In the genomic region with DNA sequence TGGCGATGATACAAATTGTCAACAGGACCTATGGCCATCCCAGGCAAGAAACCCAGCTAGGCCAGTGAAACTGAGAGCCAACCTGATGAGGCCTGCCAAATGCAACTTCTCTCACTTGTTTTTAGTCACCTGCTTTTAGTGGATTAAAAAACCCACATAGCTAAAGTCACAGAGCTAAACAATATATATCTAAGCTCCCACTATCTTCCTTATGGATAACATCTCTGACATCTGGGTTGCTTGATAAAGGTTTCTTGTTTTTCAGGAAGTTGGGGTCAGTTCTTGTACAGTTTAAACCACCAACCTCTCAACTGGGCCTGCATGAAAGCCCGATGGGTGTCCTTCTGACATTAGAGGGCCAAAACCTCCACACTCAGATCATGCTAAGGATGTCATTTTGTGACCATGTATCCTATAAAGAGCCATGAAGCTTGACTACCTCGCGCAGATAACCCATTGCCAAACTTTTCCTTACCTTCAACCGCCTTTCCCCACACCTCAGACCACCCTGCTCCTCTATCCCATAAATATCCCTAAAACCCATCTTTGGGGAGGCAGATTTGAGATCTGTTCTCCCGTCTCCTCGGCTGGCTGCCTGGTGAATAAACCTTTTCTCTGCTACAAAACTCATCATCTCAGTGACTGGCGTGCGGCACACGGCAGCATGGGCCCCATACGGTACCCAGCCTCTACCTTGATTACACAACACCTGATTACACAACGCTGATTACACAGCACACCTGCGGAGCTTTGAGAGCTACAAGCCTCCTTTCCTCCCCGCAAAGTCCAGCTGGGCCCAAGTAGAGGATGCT, we compare ENCODE assay signal across 1 cellular context.
TF ChIP-seq lines count a peak whose summit lies in the region.

No MANE protein-coding gene starts in this region.

TF ChIP-seq in K562, 482 proteins besides CTCF, POLR2A, EP300 and RAD21 (continued from another document and continues in another):
- TF ChIP-seq, protein P1, sequence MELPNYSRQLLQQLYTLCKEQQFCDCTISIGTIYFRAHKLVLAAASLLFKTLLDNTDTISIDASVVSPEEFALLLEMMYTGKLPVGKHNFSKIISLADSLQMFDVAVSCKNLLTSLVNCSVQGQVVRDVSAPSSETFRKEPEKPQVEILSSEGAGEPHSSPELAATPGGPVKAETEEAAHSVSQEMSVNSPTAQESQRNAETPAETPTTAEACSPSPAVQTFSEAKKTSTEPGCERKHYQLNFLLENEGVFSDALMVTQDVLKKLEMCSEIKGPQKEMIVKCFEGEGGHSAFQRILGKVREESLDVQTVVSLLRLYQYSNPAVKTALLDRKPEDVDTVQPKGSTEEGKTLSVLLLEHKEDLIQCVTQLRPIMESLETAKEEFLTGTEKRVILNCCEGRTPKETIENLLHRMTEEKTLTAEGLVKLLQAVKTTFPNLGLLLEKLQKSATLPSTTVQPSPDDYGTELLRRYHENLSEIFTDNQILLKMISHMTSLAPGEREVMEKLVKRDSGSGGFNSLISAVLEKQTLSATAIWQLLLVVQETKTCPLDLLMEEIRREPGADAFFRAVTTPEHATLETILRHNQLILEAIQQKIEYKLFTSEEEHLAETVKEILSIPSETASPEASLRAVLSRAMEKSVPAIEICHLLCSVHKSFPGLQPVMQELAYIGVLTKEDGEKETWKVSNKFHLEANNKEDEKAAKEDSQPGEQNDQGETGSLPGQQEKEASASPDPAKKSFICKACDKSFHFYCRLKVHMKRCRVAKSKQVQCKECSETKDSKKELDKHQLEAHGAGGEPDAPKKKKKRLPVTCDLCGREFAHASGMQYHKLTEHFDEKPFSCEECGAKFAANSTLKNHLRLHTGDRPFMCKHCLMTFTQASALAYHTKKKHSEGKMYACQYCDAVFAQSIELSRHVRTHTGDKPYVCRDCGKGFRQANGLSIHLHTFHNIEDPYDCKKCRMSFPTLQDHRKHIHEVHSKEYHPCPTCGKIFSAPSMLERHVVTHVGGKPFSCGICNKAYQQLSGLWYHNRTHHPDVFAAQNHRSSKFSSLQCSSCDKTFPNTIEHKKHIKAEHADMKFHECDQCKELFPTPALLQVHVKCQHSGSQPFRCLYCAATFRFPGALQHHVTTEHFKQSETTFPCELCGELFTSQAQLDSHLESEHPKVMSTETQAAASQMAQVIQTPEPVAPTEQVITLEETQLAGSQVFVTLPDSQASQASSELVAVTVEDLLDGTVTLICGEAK (IDR thresholded peaks at IDR 0.05): no peak
- TF ChIP-seq, protein P1 (CRISPR knock-in tag; IDR thresholded peaks at IDR 0.05): 0 out of 2 replicates have a peak, but pooled peaks have one; percentile 7
- no peak for TF ChIP-seq ZNF785 (CRISPR knock-in tag; IDR thresholded peaks at IDR 0.05)
- TF ChIP-seq, protein P2, sequence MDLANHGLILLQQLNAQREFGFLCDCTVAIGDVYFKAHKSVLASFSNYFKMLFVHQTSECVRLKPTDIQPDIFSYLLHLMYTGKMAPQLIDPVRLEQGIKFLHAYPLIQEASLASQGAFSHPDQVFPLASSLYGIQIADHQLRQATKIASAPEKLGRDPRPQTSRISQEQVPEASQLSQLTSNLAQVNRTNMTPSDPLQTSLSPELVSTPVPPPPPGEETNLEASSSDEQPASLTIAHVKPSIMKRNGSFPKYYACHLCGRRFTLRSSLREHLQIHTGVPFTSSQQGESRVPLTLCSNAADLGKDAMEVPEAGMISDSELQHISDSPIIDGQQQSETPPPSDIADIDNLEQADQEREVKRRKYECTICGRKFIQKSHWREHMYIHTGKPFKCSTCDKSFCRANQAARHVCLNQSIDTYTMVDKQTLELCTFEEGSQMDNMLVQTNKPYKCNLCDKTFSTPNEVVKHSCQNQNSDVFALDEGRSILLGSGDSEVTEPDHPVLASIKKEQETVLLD (IDR thresholded peaks at IDR 0.05): 0 out of 2 replicates have a peak, but pooled peaks have one; percentile 9
- no peak for TF ChIP-seq SIN3B (IDR thresholded peaks at IDR 0.05; ENCODE audit: low read depth)
- TF ChIP-seq TCF7 (IDR thresholded peaks at IDR 0.05; ENCODE audit: borderline replicate concordance): no peak
- no peak for TF ChIP-seq TFAM (CRISPR knock-in tag; conservative IDR thresholded peaks at IDR 0.05)
- no peak for TF ChIP-seq TSC22D4 (tag; IDR thresholded peaks at IDR 0.05)
- TF ChIP-seq ZNF274 (IDR thresholded peaks at IDR 0.05; ENCODE audit: borderline replicate concordance, low read depth, low read length): no peak
- no peak for TF ChIP-seq SIRT6 (IDR thresholded peaks at IDR 0.05; ENCODE audit: low read depth, low read length)
- TF ChIP-seq RBM25 (IDR thresholded peaks at IDR 0.05; ENCODE audit: low read depth, low read length, severe bottlenecking): no peak
- no peak; the same call in 1 of the 2 replicates for TF ChIP-seq ZNF324 (CRISPR knock-in tag; IDR thresholded peaks at IDR 0.05)
- no peak for TF ChIP-seq ZC3H8 (IDR thresholded peaks at IDR 0.05)
- TF ChIP-seq, protein P3, sequence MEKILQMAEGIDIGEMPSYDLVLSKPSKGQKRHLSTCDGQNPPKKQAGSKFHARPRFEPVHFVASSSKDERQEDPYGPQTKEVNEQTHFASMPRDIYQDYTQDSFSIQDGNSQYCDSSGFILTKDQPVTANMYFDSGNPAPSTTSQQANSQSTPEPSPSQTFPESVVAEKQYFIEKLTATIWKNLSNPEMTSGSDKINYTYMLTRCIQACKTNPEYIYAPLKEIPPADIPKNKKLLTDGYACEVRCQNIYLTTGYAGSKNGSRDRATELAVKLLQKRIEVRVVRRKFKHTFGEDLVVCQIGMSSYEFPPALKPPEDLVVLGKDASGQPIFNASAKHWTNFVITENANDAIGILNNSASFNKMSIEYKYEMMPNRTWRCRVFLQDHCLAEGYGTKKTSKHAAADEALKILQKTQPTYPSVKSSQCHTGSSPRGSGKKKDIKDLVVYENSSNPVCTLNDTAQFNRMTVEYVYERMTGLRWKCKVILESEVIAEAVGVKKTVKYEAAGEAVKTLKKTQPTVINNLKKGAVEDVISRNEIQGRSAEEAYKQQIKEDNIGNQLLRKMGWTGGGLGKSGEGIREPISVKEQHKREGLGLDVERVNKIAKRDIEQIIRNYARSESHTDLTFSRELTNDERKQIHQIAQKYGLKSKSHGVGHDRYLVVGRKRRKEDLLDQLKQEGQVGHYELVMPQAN (IDR thresholded peaks at IDR 0.05; ENCODE audit: borderline replicate concordance): no peak
- TF ChIP-seq ZSCAN29 (IDR thresholded peaks at IDR 0.05): no peak
- TF ChIP-seq GTF2F1 (IDR thresholded peaks at IDR 0.05; ENCODE audit: low read depth, low read length): no peak
- TF ChIP-seq MXI1 (IDR thresholded peaks at IDR 0.05; ENCODE audit: low read depth, low read length): no peak
- peak; percentile 68; the same call in 1 of the 2 replicates for TF ChIP-seq BCL6 (CRISPR knock-in tag; IDR thresholded peaks at IDR 0.05)
- no peak for TF ChIP-seq ZNF263 (CRISPR knock-in tag; IDR thresholded peaks at IDR 0.05; ENCODE audit: borderline replicate concordance)
- TF ChIP-seq KLF6 (CRISPR knock-in tag; IDR thresholded peaks at IDR 0.05; ENCODE audit: borderline replicate concordance): peak; percentile 52; the same call in 1 of the 2 replicates
- TF ChIP-seq RNF2 (IDR thresholded peaks at IDR 0.05): no peak
- TF ChIP-seq PCBP2 (IDR thresholded peaks at IDR 0.05; ENCODE audit: low read depth, low read length, poor library complexity, severe bottlenecking): no peak
- TF ChIP-seq, protein P4, sequence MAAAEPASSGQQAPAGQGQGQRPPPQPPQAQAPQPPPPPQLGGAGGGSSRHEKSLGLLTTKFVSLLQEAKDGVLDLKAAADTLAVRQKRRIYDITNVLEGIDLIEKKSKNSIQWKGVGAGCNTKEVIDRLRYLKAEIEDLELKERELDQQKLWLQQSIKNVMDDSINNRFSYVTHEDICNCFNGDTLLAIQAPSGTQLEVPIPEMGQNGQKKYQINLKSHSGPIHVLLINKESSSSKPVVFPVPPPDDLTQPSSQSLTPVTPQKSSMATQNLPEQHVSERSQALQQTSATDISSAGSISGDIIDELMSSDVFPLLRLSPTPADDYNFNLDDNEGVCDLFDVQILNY (CRISPR knock-in tag; IDR thresholded peaks at IDR 0.05): no peak
- TF ChIP-seq, protein P5, sequence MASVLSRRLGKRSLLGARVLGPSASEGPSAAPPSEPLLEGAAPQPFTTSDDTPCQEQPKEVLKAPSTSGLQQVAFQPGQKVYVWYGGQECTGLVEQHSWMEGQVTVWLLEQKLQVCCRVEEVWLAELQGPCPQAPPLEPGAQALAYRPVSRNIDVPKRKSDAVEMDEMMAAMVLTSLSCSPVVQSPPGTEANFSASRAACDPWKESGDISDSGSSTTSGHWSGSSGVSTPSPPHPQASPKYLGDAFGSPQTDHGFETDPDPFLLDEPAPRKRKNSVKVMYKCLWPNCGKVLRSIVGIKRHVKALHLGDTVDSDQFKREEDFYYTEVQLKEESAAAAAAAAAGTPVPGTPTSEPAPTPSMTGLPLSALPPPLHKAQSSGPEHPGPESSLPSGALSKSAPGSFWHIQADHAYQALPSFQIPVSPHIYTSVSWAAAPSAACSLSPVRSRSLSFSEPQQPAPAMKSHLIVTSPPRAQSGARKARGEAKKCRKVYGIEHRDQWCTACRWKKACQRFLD (CRISPR knock-in tag; IDR thresholded peaks at IDR 0.05): no peak; the same call in 1 of the 2 replicates
- no peak for TF ChIP-seq RAD51 (IDR thresholded peaks at IDR 0.05; ENCODE audit: borderline replicate concordance, low read depth)
- TF ChIP-seq, protein P6, sequence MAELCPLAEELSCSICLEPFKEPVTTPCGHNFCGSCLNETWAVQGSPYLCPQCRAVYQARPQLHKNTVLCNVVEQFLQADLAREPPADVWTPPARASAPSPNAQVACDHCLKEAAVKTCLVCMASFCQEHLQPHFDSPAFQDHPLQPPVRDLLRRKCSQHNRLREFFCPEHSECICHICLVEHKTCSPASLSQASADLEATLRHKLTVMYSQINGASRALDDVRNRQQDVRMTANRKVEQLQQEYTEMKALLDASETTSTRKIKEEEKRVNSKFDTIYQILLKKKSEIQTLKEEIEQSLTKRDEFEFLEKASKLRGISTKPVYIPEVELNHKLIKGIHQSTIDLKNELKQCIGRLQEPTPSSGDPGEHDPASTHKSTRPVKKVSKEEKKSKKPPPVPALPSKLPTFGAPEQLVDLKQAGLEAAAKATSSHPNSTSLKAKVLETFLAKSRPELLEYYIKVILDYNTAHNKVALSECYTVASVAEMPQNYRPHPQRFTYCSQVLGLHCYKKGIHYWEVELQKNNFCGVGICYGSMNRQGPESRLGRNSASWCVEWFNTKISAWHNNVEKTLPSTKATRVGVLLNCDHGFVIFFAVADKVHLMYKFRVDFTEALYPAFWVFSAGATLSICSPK (IDR thresholded peaks at IDR 0.05; ENCODE audit: borderline replicate concordance): peak; percentile 98
- TF ChIP-seq, protein P7, sequence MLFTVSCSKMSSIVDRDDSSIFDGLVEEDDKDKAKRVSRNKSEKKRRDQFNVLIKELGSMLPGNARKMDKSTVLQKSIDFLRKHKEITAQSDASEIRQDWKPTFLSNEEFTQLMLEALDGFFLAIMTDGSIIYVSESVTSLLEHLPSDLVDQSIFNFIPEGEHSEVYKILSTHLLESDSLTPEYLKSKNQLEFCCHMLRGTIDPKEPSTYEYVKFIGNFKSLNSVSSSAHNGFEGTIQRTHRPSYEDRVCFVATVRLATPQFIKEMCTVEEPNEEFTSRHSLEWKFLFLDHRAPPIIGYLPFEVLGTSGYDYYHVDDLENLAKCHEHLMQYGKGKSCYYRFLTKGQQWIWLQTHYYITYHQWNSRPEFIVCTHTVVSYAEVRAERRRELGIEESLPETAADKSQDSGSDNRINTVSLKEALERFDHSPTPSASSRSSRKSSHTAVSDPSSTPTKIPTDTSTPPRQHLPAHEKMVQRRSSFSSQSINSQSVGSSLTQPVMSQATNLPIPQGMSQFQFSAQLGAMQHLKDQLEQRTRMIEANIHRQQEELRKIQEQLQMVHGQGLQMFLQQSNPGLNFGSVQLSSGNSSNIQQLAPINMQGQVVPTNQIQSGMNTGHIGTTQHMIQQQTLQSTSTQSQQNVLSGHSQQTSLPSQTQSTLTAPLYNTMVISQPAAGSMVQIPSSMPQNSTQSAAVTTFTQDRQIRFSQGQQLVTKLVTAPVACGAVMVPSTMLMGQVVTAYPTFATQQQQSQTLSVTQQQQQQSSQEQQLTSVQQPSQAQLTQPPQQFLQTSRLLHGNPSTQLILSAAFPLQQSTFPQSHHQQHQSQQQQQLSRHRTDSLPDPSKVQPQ (CRISPR knock-in tag; IDR thresholded peaks at IDR 0.05; ENCODE audit: borderline replicate concordance): no peak
- TF ChIP-seq PHF20 (IDR thresholded peaks at IDR 0.05; ENCODE audit: partially characterized antibody): no peak
- TF ChIP-seq, protein P8, sequence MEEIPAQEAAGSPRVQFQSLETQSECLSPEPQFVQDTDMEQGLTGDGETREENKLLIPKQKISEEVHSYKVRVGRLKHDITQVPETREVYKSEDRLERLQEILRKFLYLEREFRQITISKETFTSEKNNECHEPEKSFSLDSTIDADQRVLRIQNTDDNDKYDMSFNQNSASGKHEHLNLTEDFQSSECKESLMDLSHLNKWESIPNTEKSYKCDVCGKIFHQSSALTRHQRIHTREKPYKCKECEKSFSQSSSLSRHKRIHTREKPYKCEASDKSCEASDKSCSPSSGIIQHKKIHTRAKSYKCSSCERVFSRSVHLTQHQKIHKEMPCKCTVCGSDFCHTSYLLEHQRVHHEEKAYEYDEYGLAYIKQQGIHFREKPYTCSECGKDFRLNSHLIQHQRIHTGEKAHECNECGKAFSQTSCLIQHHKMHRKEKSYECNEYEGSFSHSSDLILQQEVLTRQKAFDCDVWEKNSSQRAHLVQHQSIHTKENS (CRISPR knock-in tag; IDR thresholded peaks at IDR 0.05): no peak
- no peak for TF ChIP-seq ILK (tag; IDR thresholded peaks at IDR 0.05; ENCODE audit: borderline replicate concordance, low read depth)
- no peak; the same call in 1 of the 2 replicates for TF ChIP-seq ZNF780A (CRISPR knock-in tag; IDR thresholded peaks at IDR 0.05)
